37 cellular contexts compared by ENCODE assay signal in genomic region chr22:23997092-23997491, GRCh38. TPM values are rescaled to one million over a fixed set of nuclear protein-coding genes. Genes with fewer than 3 reads are reported as not detected.
"Had no signal": no experiment of that assay in that cellular context is flagged by ENCODE, and none has a peak within 500 bp of the region (broad histone marks: within the 10 kb centered on the region; RNA-seq: fewer than 3 reads in every experiment).

No MANE protein-coding gene starts in this region.

- H3K27ac ChIP-seq: adrenal gland, body of pancreas, brain microvascular endothelial cell, breast epithelium, VCaP had no signal

- H3K36me3 ChIP-seq: adrenal gland, brain microvascular endothelial cell, breast epithelium had no signal

- DNase-seq: activated B cell treated with CpG ODN at 0.5 μM for 24 hours; activated CD4-positive, alpha-beta memory T cell treated with anti-CD3 and anti-CD28 coated beads for 36 hours; activated CD4-positive, alpha-beta T cell treated with anti-CD3 and anti-CD28 coated beads for 4 hours; activated CD4-positive, alpha-beta T cell treated with anti-CD3 and anti-CD28 coated beads, Interleukin-2, amount 10 ng/mL, durations not matched to agents 24 days and 14 days; activated CD4-positive, alpha-beta T cell treated with anti-CD3 and anti-CD28 coated beads, Interleukin-2, amount 50 U/mL, for 1 hour; activated CD4-positive, alpha-beta T cell treated with anti-CD3 and anti-CD28 coated beads, Interleukin-2, amount 50 U/mL, for 4 hours; activated CD4-positive, CD25-positive, alpha-beta regulatory T cell treated with anti-CD3 and anti-CD28 coated beads, Interleukin-2, amount 50 U/mL, for 72 hours; activated CD8-positive, alpha-beta memory T cell treated with anti-CD3 and anti-CD28 coated beads, Interleukin-2, amount 50 U/mL, for 4 hours; activated CD8-positive, alpha-beta T cell treated with anti-CD3 and anti-CD28 coated beads for 36 hours; activated effector memory CD4-positive, alpha-beta T cell treated with anti-CD3 and anti-CD28 coated beads, Interleukin-2, amount 50 U/mL, for 16 hours; activated gamma-delta T cell treated with Interleukin-2 at 50 U/mL for 16 hours; activated naive CD4-positive, alpha-beta T cell; activated naive CD4-positive, alpha-beta T cell treated with anti-CD3 and anti-CD28 coated beads for 36 hours; activated naive CD4-positive, alpha-beta T cell treated with anti-CD3 and anti-CD28 coated beads, Interleukin-2, amount 50 U/mL, for 16 hours; activated naive CD8-positive, alpha-beta T cell treated with anti-CD3 and anti-CD28 coated beads for 36 hours; activated T-cell treated with anti-CD3 and anti-CD28 coated beads for 4 hours; activated T-cell treated with anti-CD3 and anti-CD28 coated beads, Interleukin-2, amount 50 U/mL, for 1 hour; activated T-cell treated with anti-CD3 and anti-CD28 coated beads, Interleukin-2, amount 50 U/mL, for 4 hours; activated T-cell treated with anti-CD3 and anti-CD28 coated beads, Interleukin-2, amount 50 U/mL, for 72 hours; adrenal gland; amniotic stem cell; aorta; body of pancreas; brain microvascular endothelial cell; central memory CD4-positive, alpha-beta T cell; T-helper 1 cell; T-helper 2 cell; T-helper 9 cell had no signal

- H3K9me3 ChIP-seq: adrenal gland, body of pancreas, breast epithelium had no signal

- H3K27me3 ChIP-seq: adrenal gland, body of pancreas, brain microvascular endothelial cell, breast epithelium had no signal

- ATAC-seq: activated CD8-positive, alpha-beta T cell treated with anti-CD3 and anti-CD28 coated beads for 36 hours; activated naive CD4-positive, alpha-beta T cell treated with anti-CD3 and anti-CD28 coated beads, Interleukin-2, amount 50 U/mL, for 72 hours; activated T-cell treated with anti-CD3 and anti-CD28 coated beads, Interleukin-2, amount 50 U/mL, for 4 hours; activated T-cell treated with anti-CD3 and anti-CD28 coated beads, Interleukin-2, amount 50 U/mL, for 72 hours; activated T-helper 17 cell treated with anti-CD3 and anti-CD28 coated beads, Interleukin-2, amount 50 U/mL, for 72 hours; body of pancreas had no signal

- H3K4me1 ChIP-seq: adrenal gland, body of pancreas, breast epithelium had no signal

- H3K4me3 ChIP-seq: adrenal gland, body of pancreas, breast epithelium had no signal

RNA-seq across cellular contexts. Expression of gene GSTT4, which starts 8.2 kb away (rescaled TPM):
- total RNA-seq: activated B cell treated with CpG ODN at 0.5 μM for 24 hours; activated CD4-positive, alpha-beta memory T cell treated with anti-CD3 and anti-CD28 coated beads for 36 hours; activated CD4-positive, alpha-beta T cell treated with anti-CD3 and anti-CD28 coated beads, Interleukin-2, amount 10 ng/mL, durations not matched to agents 24 days and 14 days; activated CD8-positive, alpha-beta memory T cell treated with anti-CD3 and anti-CD28 coated beads for 36 hours; activated CD8-positive, alpha-beta T cell treated with anti-CD3 and anti-CD28 coated beads for 36 hours; activated naive CD4-positive, alpha-beta T cell treated with anti-CD3 and anti-CD28 coated beads for 36 hours; activated naive CD4-positive, alpha-beta T cell treated with anti-CD3 and anti-CD28 coated beads, Interleukin-2, amount 50 U/mL, for 72 hours; activated naive CD8-positive, alpha-beta T cell treated with anti-CD3 and anti-CD28 coated beads for 36 hours; activated T-cell treated with anti-CD3 and anti-CD28 coated beads, Interleukin-2, amount 50 U/mL, for 4 hours; activated T-cell treated with anti-CD3 and anti-CD28 coated beads, Interleukin-2, amount 50 U/mL, for 72 hours; activated T-helper 1 cell treated with anti-CD3 and anti-CD28 coated beads, Interleukin-12 subunit alpha, Interleukin-12 subunit beta, Interleukin-2, Interleukin-4 antibody, amounts not matched to agents 30 ng/mL and 10 ng/mL and 1 ng/mL, durations not matched to agents 14 hours and 24 hours and 36 hours; activated T-helper 17 cell treated with anti-CD3 and anti-CD28 coated beads, Interleukin-2, amount 50 U/mL, for 72 hours; adrenal gland; aorta; astrocyte; body of pancreas; breast epithelium; cardiac septum; cerebellum had no signal
- polyA plus RNA-seq: adrenal gland, aorta had no signal

RNA-seq across cellular contexts. Expression of gene GSTT2, which starts 17.2 kb away (rescaled TPM):
- total RNA-seq: activated B cell treated with CpG ODN at 0.5 μM for 24 hours; activated CD4-positive, alpha-beta memory T cell treated with anti-CD3 and anti-CD28 coated beads for 36 hours; activated CD8-positive, alpha-beta memory T cell treated with anti-CD3 and anti-CD28 coated beads for 36 hours; activated CD8-positive, alpha-beta T cell treated with anti-CD3 and anti-CD28 coated beads for 36 hours; activated naive CD4-positive, alpha-beta T cell treated with anti-CD3 and anti-CD28 coated beads for 36 hours; activated naive CD8-positive, alpha-beta T cell treated with anti-CD3 and anti-CD28 coated beads for 36 hours; activated T-cell treated with anti-CD3 and anti-CD28 coated beads, Interleukin-2, amount 50 U/mL, for 4 hours; activated T-cell treated with anti-CD3 and anti-CD28 coated beads, Interleukin-2, amount 50 U/mL, for 72 hours; activated T-helper 1 cell treated with anti-CD3 and anti-CD28 coated beads, Interleukin-12 subunit alpha, Interleukin-12 subunit beta, Interleukin-2, Interleukin-4 antibody, amounts not matched to agents 30 ng/mL and 10 ng/mL and 1 ng/mL, durations not matched to agents 14 hours and 24 hours and 36 hours; astrocyte; body of pancreas; breast epithelium; cerebellum had no signal
- polyA plus RNA-seq: aorta had no signal

RNA-seq across cellular contexts. Expression of gene DDTL, which starts 30.4 kb away (rescaled TPM):
- total RNA-seq: activated CD8-positive, alpha-beta memory T cell treated with anti-CD3 and anti-CD28 coated beads for 36 hours; activated CD8-positive, alpha-beta T cell treated with anti-CD3 and anti-CD28 coated beads for 36 hours; activated naive CD8-positive, alpha-beta T cell treated with anti-CD3 and anti-CD28 coated beads for 36 hours had no signal
